12 cellular contexts compared by ENCODE assay signal in the genomic region with DNA sequence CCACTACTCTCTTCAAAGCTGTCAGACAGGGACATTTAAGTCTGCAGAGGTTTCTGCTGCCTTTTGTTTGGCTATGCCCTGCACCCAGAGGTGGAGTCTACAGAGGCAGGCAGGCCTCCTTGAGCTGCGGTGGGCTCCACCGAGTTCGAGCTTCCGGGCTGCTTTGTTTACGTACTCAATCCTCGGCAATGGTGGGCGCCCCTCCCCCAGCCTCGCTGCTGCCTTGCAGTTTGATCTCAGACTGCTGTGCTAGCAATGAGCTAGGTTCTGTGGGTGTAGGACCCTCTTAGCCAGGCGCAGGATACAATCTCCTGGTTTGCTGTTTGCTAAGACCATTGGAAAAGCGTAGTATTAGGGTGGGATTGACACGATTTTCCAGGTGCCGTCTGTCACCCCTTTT. TPM values are rescaled to one million over a fixed set of nuclear protein-coding genes. Genes with fewer than 3 reads are reported as not detected.
"Had no signal": no experiment of that assay in that cellular context is flagged by ENCODE, and none has a peak within 500 bp of the region (broad histone marks: within the 10 kb centered on the region; RNA-seq: fewer than 3 reads in every experiment).

No MANE protein-coding gene starts in this region.

RNA-seq across cellular contexts. Expression of a gene that starts 9.1 kb away (rescaled TPM):
- total RNA-seq: activated CD4-positive, alpha-beta memory T cell treated with anti-CD3 and anti-CD28 coated beads, Interleukin-2, amount 10 ng/mL, durations not matched to agents 7 days and 5 days; activated CD4-positive, alpha-beta T cell treated with anti-CD3 and anti-CD28 coated beads for 36 hours; activated CD4-positive, alpha-beta T cell treated with anti-CD3 and anti-CD28 coated beads, Interleukin-2, amount 10 ng/mL, durations not matched to agents 7 days and 5 days; activated CD8-positive, alpha-beta memory T cell treated with anti-CD3 and anti-CD28 coated beads, Interleukin-2, amount 10 ng/mL, durations not matched to agents 7 days and 5 days; activated CD8-positive, alpha-beta T cell treated with anti-CD3 and anti-CD28 coated beads, Interleukin-2, amount 10 ng/mL, durations not matched to agents 7 days and 5 days; activated naive CD8-positive, alpha-beta T cell treated with anti-CD3 and anti-CD28 coated beads, Interleukin-2, amount 10 ng/mL, durations not matched to agents 7 days and 5 days; activated T-helper 2 cell treated with anti-CD3 and anti-CD28 coated beads, Interferon-gamma antibody, Interleukin-2, Interleukin-4, amounts not matched to agents 10 μg/mL and 5 μg/mL and 100 μg/mL, durations not matched to agents 14 hours and 24 hours and 36 hours; ascending aorta; bronchial epithelial cell; cardiac muscle cell; chondrocyte had no signal
- polyA plus RNA-seq: adipose tissue, cardiac muscle cell had no signal
